ENCODE assay signal across 21 cellular contexts in the genomic region with DNA sequence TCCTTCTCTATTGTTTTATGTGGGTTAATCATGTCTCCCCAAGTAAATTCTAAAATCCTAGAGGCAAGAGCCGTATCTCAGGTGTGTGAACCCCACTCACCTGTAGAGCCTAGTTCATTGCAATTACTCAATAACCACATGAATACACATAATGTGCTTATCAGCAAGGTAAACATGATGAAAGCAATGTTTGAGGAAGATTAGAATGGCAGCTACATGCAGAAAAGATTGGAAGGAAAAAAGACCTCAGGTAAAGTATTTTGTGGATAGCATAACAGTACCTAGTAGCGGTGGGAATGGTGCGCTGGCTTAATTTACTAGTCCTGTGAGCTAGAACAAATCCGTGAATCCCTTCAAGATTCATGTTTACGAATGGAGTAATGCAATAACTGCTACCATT.
"Had no signal": no experiment of that assay in that cellular context is flagged by ENCODE, and none has a peak within 500 bp of the region (broad histone marks: within the 10 kb centered on the region; RNA-seq: fewer than 3 reads in every experiment).

No MANE protein-coding gene starts in this region.

- H2AFZ ChIP-seq: neural progenitor cell had no signal

- H3K9me3 ChIP-seq: colonic mucosa, esophagus muscularis mucosa, gastrocnemius medialis, tibial nerve had no signal

- H3K4me2 ChIP-seq: neural progenitor cell had no signal

- H3K27ac Mint-ChIP-seq: activated naive CD8-positive, alpha-beta T cell treated with anti-CD3 and anti-CD28 coated beads for 36 hours; activated T-cell treated with anti-CD3 and anti-CD28 coated beads, Interleukin-2, amount 50 U/mL, for 24 hours; activated T-helper 17 cell treated with anti-CD3 and anti-CD28 coated beads, Interleukin-2, amount 50 U/mL, for 72 hours; neural progenitor cell; stimulated activated naive CD8-positive, alpha-beta T cell treated with anti-CD3 and anti-CD28 coated beads, Interleukin-15, Interleukin-2, amounts not matched to agents 100 ng/mL and 50 ng/mL, for 24 hours; T-cell; T-helper 2 cell treated with Interferon-gamma antibody and Interleukin-4, amounts not matched to agents 5 μg/mL and 100 μg/mL, for 36 hours had no signal

- H3K27me3 ChIP-seq: colonic mucosa, dorsolateral prefrontal cortex, esophagus muscularis mucosa, gastrocnemius medialis, tibial nerve had no signal

- H3K9me3 Mint-ChIP-seq: activated T-cell treated with anti-CD3 and anti-CD28 coated beads, Interleukin-2, amount 50 U/mL, for 24 hours; activated T-helper 17 cell treated with anti-CD3 and anti-CD28 coated beads, Interleukin-2, amount 50 U/mL, for 72 hours; naive thymus-derived CD8-positive, alpha-beta T cell; stimulated activated naive CD8-positive, alpha-beta T cell treated with anti-CD3 and anti-CD28 coated beads, Interleukin-15, Interleukin-2, amounts not matched to agents 100 ng/mL and 50 ng/mL, for 24 hours; T-cell had no signal

- ATAC-seq: activated T-helper 17 cell treated with anti-CD3 and anti-CD28 coated beads, Interleukin-2, amount 50 U/mL, for 72 hours; gastrocnemius medialis; left cardiac atrium; naive thymus-derived CD8-positive, alpha-beta T cell; T-cell had no signal

- H3K4me3 ChIP-seq: colonic mucosa, dorsolateral prefrontal cortex, esophagus muscularis mucosa, gastrocnemius medialis, lung, neural progenitor cell, tibial nerve had no signal

- H3K27ac ChIP-seq: colonic mucosa, dorsolateral prefrontal cortex, esophagus muscularis mucosa, gastrocnemius medialis, neural progenitor cell, tibial nerve, VCaP had no signal

- DNase-seq: activated CD4-positive, CD25-positive, alpha-beta regulatory T cell treated with anti-CD3 and anti-CD28 coated beads, Interleukin-2, amount 50 U/mL, for 72 hours; activated naive CD4-positive, alpha-beta T cell treated with Interleukin-2 at 50 U/mL for 16 hours; activated naive CD8-positive, alpha-beta T cell treated with anti-CD3 and anti-CD28 coated beads for 36 hours; activated T-cell treated with anti-CD3 and anti-CD28 coated beads, Interleukin-2, amount 50 U/mL, for 24 hours; colonic mucosa; dorsolateral prefrontal cortex; gastrocnemius medialis; hypothalamus; left cardiac atrium; naive thymus-derived CD8-positive, alpha-beta T cell; retina; stimulated activated CD4-positive, alpha-beta T cell treated with anti-CD3 and anti-CD28 coated beads, Interleukin-4, amount 100 ng/mL, for 24 hours; T-cell had no signal

- H3K36me3 ChIP-seq: colonic mucosa, esophagus muscularis mucosa, gastrocnemius medialis, neural progenitor cell, tibial nerve had no signal

- H3K4me3 Mint-ChIP-seq: activated naive CD8-positive, alpha-beta T cell treated with anti-CD3 and anti-CD28 coated beads for 36 hours; activated T-cell treated with anti-CD3 and anti-CD28 coated beads, Interleukin-2, amount 50 U/mL, for 24 hours; activated T-helper 17 cell treated with anti-CD3 and anti-CD28 coated beads, Interleukin-2, amount 50 U/mL, for 72 hours; naive thymus-derived CD8-positive, alpha-beta T cell; neural progenitor cell; stimulated activated naive CD8-positive, alpha-beta T cell treated with anti-CD3 and anti-CD28 coated beads, Interleukin-15, Interleukin-2, amounts not matched to agents 100 ng/mL and 50 ng/mL, for 24 hours; T-cell; T-helper 2 cell treated with Interferon-gamma antibody and Interleukin-4, amounts not matched to agents 5 μg/mL and 100 μg/mL, for 36 hours had no signal

- H3K36me3 Mint-ChIP-seq: T-cell had no signal

- H3K27me3 Mint-ChIP-seq: activated naive CD8-positive, alpha-beta T cell treated with anti-CD3 and anti-CD28 coated beads for 36 hours; activated T-cell treated with anti-CD3 and anti-CD28 coated beads, Interleukin-2, amount 50 U/mL, for 24 hours; naive thymus-derived CD8-positive, alpha-beta T cell had no signal

- H3K4me1 Mint-ChIP-seq: activated T-helper 17 cell treated with anti-CD3 and anti-CD28 coated beads, Interleukin-2, amount 50 U/mL, for 72 hours had no signal
